In genomic region chr13:49996951-49997895, GRCh38 we compare ENCODE assay signal across 8 cellular contexts. TPM values are rescaled to one million over a fixed set of nuclear protein-coding genes. Genes with fewer than 3 reads are reported as not detected.
DNase-seq lines count a peak whose midpoint lies in the region; ATAC-seq and TF ChIP-seq lines count a peak whose summit lies in the region.

Gene TRIM13 (plus strand): TSS chr13:49997042. CDS start chr13:50011941, 14,899 bp downstream.

- peak within 1 kb of the TSS; percentile 96 for H3K27ac Mint-ChIP-seq in mesothelial cell of epicardium

- H3K4me3 Mint-ChIP-seq in mesothelial cell of epicardium, result peak within 1 kb of the TSS; percentile 86

- in situ Hi-C loops in endometrial microvascular endothelial cells (cut with HindIII; ENCODE audit: inconsistent ontology term, low pct_unique_long_range_greater_than_20kb, low sequenced_read_pairs), result no loop called here

- H3K9me3 Mint-ChIP-seq in mesothelial cell of epicardium, result no peaks in the 10 kb centered on the region

- peaks cover 3% of the 10 kb centered on the region; the same call in 1 of the 2 replicates for H3K9me3 ChIP-seq in NT2/D1 (ENCODE audit: insufficient read depth, low read length)

- TF ChIP-seq CTCF in mesothelial cell of epicardium (IDR thresholded peaks at IDR 0.05; ENCODE audit: unreplicated experiment), result peak; percentile 67

- peak; percentile 73 for ATAC-seq in GM19467 (IDR thresholded peaks at IDR 0.05; ENCODE audit: unreplicated experiment)

- no peaks in the 10 kb centered on the region for H3K27me3 Mint-ChIP-seq in mesothelial cell of epicardium (ENCODE audit: low read depth)

- H3K36me3 ChIP-seq in NT2/D1 (ENCODE audit: insufficient read depth, insufficient read length, low read length), result peaks cover 11% of the 10 kb centered on the region

- peak within 1 kb of the TSS; percentile 81 for H3K9ac ChIP-seq in NT2/D1 (ENCODE audit: insufficient read length, low read depth)

- DNase-seq in COR-L47 (lab: John Stamatoyannopoulos, UW), result peak; percentile 91
- peak; percentile 55 for DNase-seq in HS-27A (ENCODE audit: low read depth)
- DNase-seq in NT2/D1 (ENCODE audit: low read depth, low spot score), result peak; percentile 69
- peak; percentile 57 for DNase-seq in activated CD8-positive, alpha-beta memory T cell treated with anti-CD3 and anti-CD28 coated beads, Interleukin-2, amount 50 U/mL, for 24 hours (ENCODE audit: extremely low read depth)
- peak; percentile 63 to 85 for DNase-seq in mesothelial cell of epicardium (ENCODE audit: low spot score in 2 of 2, unreplicated experiment in 2 of 2)
- DNase-seq in stimulated activated CD8-positive, alpha-beta memory T cell treated with anti-CD3 and anti-CD28 coated beads, Interleukin-15, amount 100 ng/mL, for 48 hours (ENCODE audit: low read depth in 2 of 2), result peak; percentile 70 to 73

- peaks cover 3% of the 10 kb centered on the region for H3K36me3 Mint-ChIP-seq in mesothelial cell of epicardium

- H3K4me1 Mint-ChIP-seq in mesothelial cell of epicardium, result peaks cover 28% of the 10 kb centered on the region

- no peaks in the 10 kb centered on the region for H3K27me3 ChIP-seq in NT2/D1 (ENCODE audit: insufficient read depth, insufficient read length)

- H3K4me3 ChIP-seq in NT2/D1 (ENCODE audit: insufficient read length, low read depth), result peak within 1 kb of the TSS; percentile 50

- no peaks in the 10 kb centered on the region for H3K4me1 ChIP-seq in NT2/D1 (ENCODE audit: insufficient read depth, insufficient read length)

RNA-seq across cellular contexts. Expression of gene TRIM13, which starts in this region (rescaled TPM):
- total RNA-seq in endometrial microvascular endothelial cells (ENCODE audit: inconsistent ontology term) (13.2 TPM), mesothelial cell of epicardium (38.2 to 40.3 TPM (median 38.5 TPM) in 3 replicates)

Comparison
In these comparisons a context has a peak if more than half of its experiments do, and no peak if none do; other contexts are left out.
1. Peak in every context shown above with its lines: DNase-seq, ATAC-seq and H3K4me3 ChIP-seq.